ENCODE assay signal across 16 cellular contexts in the genomic region with DNA sequence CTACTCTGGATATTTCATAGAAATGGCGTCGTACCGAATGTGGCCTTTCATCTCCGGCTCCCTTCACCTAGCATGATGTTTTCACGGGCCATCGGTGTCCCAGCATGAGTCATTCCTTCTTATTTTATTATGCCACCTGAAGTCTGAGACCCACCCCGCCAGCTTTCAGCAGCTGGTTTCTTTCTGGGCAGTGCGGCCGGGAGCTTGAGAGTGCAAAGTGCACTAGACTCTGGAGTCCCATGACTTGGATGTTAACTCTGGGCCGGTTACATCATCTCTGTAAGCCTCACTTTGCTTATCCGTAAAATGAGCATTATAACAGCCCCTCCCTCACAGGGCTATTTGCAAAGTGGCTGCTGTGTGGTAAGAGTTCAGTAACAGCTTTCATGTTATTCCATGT. TPM values are rescaled to one million over a fixed set of nuclear protein-coding genes. Genes with fewer than 3 reads are reported as not detected.
A peak's percentile ranks its signal among the peaks of the same experiment; 100 is the strongest.
DNase-seq lines count a peak whose midpoint lies in the region; ATAC-seq and TF ChIP-seq lines count a peak whose summit lies in the region.
"Had no signal": no experiment of that assay in that cellular context is flagged by ENCODE, and none has a peak within 500 bp of the region (broad histone marks: within the 10 kb centered on the region; RNA-seq: fewer than 3 reads in every experiment).

No MANE protein-coding gene starts in this region.

- TF ChIP-seq POLR2A in right lobe of liver (IDR thresholded peaks at IDR 0.05): no peak

- H3K27me3 ChIP-seq in right lobe of liver: no peaks in the 10 kb centered on the region
- H3K27me3 ChIP-seq: ascending aorta had no signal

- no peaks in the 10 kb centered on the region for H3K9me3 Mint-ChIP-seq in WTC11
- H3K9me3 Mint-ChIP-seq: CD8-positive, alpha-beta T cell had no signal

- peak; percentile 93 for DNase-seq in DMS53 (lab: John Stamatoyannopoulos, UW)
- DNase-seq in WTC11 (ENCODE audit: low spot score): no peak
- DNase-seq in right lobe of liver: no peak
- no peak for DNase-seq in EL
- no peak for DNase-seq in GOT3 (lab: John Stamatoyannopoulos, UW)
- DNase-seq: activated naive CD4-positive, alpha-beta T cell treated with Interleukin-2 at 50 U/mL for 16 hours; activated T-cell treated with anti-CD3 and anti-CD28 coated beads for 4 hours; CD8-positive, alpha-beta T cell; IMR-90; mammary epithelial cell; NCI-H1092; NCI-H2107 had no signal

- H3K36me3 Mint-ChIP-seq in WTC11: no peaks in the 10 kb centered on the region
- H3K36me3 Mint-ChIP-seq: CD8-positive, alpha-beta T cell had no signal

- ATAC-seq in WTC11: no peak
- ATAC-seq in right lobe of liver: peak in 3 of 4 donors; percentile 34 to 80 (median 49)
- ATAC-seq in HG02973 (IDR thresholded peaks at IDR 0.05; ENCODE audit: unreplicated experiment): no peak
- ATAC-seq: CD8-positive, alpha-beta T cell; SK-N-SH treated with all-trans-retinoic acid at 6 μM for 48 hours had no signal

- peaks cover 0 to 4% (median 0%) of the 10 kb centered on the region in 4 donors for H3K4me1 ChIP-seq in right lobe of liver
- H3K4me1 ChIP-seq: ascending aorta had no signal

- peaks cover 38% of the 10 kb centered on the region for H3K27me3 Mint-ChIP-seq in WTC11 (ENCODE audit: low read depth)

- peaks cover 5% of the 10 kb centered on the region for H3K4me1 Mint-ChIP-seq in WTC11

- WGBS in right lobe of liver (ENCODE audit: insufficient coverage, low coverage, low lambda C conversion rate, missing lambda C conversion rate): 56% methylated on average over 11 of the region's 11 CpGs

- no peak overlapping the region for H3K27ac ChIP-seq in right lobe of liver
- H3K27ac ChIP-seq: ascending aorta had no signal

- CTCF ChIA-PET in WTC11 (lab: Charles Lee): interaction anchor here (0.8 kb wide), 1 partner anchor 33 kb away, joined by 3 read pairs; no protein-coding TSS in a partner anchor

- TF ChIP-seq CTCF in WTC11 (IDR thresholded peaks at IDR 0.05): no peak
- no peak for TF ChIP-seq CTCF in right lobe of liver (IDR thresholded peaks at IDR 0.05)

- no peak overlapping the region for H3K4me3 Mint-ChIP-seq in WTC11
- H3K4me3 Mint-ChIP-seq: CD8-positive, alpha-beta T cell had no signal

- no peak overlapping the region for H3K4me3 ChIP-seq in right lobe of liver
- H3K4me3 ChIP-seq: ascending aorta had no signal

- H3K9me3 ChIP-seq in right lobe of liver: no peaks in the 10 kb centered on the region
- H3K9me3 ChIP-seq: ascending aorta had no signal

- intact Hi-C loops in right lobe of liver (cut with DNase I): no loop called here

- POLR2A ChIA-PET in WTC11 (lab: Charles Lee): no interaction called here

- H3K36me3 ChIP-seq in right lobe of liver: no peaks in the 10 kb centered on the region
- H3K36me3 ChIP-seq: ascending aorta had no signal

- H3K27ac Mint-ChIP-seq in WTC11: no peak overlapping the region
- H3K27ac Mint-ChIP-seq: CD8-positive, alpha-beta T cell had no signal

TF ChIP-seq in WTC11, 78 proteins besides CTCF, POLR2A, EP300 and RAD21:
- TF ChIP-seq GABPB1 (CRISPR knock-in tag; IDR thresholded peaks at IDR 0.05) (peak; percentile 96), FOXJ3 (CRISPR knock-in tag; IDR thresholded peaks at IDR 0.05; ENCODE audit: borderline replicate concordance) (no peak), ZNF396 (CRISPR knock-in tag; IDR thresholded peaks at IDR 0.05; ENCODE audit: borderline replicate concordance) (no peak), ZNF138 (CRISPR knock-in tag; conservative IDR thresholded peaks at IDR 0.05) (no peak), FOXK1 (CRISPR knock-in tag; IDR thresholded peaks at IDR 0.05) (no peak)
- TF ChIP-seq, protein P1, sequence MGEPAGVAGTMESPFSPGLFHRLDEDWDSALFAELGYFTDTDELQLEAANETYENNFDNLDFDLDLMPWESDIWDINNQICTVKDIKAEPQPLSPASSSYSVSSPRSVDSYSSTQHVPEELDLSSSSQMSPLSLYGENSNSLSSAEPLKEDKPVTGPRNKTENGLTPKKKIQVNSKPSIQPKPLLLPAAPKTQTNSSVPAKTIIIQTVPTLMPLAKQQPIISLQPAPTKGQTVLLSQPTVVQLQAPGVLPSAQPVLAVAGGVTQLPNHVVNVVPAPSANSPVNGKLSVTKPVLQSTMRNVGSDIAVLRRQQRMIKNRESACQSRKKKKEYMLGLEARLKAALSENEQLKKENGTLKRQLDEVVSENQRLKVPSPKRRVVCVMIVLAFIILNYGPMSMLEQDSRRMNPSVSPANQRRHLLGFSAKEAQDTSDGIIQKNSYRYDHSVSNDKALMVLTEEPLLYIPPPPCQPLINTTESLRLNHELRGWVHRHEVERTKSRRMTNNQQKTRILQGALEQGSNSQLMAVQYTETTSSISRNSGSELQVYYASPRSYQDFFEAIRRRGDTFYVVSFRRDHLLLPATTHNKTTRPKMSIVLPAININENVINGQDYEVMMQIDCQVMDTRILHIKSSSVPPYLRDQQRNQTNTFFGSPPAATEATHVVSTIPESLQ (CRISPR knock-in tag; IDR thresholded peaks at IDR 0.05): no peak
- TF ChIP-seq, protein P2, sequence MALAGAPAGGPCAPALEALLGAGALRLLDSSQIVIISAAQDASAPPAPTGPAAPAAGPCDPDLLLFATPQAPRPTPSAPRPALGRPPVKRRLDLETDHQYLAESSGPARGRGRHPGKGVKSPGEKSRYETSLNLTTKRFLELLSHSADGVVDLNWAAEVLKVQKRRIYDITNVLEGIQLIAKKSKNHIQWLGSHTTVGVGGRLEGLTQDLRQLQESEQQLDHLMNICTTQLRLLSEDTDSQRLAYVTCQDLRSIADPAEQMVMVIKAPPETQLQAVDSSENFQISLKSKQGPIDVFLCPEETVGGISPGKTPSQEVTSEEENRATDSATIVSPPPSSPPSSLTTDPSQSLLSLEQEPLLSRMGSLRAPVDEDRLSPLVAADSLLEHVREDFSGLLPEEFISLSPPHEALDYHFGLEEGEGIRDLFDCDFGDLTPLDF (CRISPR knock-in tag; IDR thresholded peaks at IDR 0.05): no peak
- TF ChIP-seq, protein P3, sequence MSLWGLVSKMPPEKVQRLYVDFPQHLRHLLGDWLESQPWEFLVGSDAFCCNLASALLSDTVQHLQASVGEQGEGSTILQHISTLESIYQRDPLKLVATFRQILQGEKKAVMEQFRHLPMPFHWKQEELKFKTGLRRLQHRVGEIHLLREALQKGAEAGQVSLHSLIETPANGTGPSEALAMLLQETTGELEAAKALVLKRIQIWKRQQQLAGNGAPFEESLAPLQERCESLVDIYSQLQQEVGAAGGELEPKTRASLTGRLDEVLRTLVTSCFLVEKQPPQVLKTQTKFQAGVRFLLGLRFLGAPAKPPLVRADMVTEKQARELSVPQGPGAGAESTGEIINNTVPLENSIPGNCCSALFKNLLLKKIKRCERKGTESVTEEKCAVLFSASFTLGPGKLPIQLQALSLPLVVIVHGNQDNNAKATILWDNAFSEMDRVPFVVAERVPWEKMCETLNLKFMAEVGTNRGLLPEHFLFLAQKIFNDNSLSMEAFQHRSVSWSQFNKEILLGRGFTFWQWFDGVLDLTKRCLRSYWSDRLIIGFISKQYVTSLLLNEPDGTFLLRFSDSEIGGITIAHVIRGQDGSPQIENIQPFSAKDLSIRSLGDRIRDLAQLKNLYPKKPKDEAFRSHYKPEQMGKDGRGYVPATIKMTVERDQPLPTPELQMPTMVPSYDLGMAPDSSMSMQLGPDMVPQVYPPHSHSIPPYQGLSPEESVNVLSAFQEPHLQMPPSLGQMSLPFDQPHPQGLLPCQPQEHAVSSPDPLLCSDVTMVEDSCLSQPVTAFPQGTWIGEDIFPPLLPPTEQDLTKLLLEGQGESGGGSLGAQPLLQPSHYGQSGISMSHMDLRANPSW (CRISPR knock-in tag; conservative IDR thresholded peaks at IDR 0.05; ENCODE audit: low read depth): no peak
- TF ChIP-seq, protein P4, sequence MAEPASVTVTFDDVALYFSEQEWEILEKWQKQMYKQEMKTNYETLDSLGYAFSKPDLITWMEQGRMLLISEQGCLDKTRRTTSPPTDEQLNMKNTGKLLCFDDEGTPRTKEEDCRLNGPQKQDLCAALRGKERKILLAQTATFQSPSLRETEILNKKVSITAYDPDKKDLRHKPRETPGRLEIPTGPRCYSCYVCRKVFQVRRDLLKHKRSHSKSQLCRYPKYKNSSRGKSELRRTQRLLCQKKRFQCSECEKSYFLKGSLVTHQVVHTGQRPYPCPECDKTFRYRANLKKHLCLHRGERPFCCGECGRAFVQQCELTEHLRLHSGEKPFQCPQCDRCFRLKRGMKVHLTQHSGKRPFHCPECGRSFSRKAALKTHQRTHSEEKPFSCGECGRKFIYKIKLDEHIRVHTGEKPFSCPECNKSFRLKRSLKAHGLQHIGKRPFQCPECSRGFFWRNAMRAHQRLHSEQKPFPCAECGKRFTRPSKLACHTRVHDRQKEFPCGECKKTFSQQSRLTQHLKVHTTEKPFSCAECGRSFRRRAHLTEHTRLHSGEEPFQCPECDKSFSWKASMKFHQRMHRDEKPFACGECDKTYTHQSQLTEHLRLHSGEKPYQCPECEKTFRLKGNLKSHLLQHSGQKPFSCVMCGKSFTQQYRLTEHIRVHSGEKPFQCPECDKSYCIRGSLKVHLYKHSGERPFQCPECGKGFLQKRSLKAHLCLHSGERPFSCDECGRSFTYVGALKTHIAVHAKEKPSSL (CRISPR knock-in tag; conservative IDR thresholded peaks at IDR 0.05): no peak

RNA-seq across cellular contexts. Expression of a gene that starts 5.8 kb away (rescaled TPM):
- 49.1 to 63.1 TPM (median 52.3 TPM) in 3 replicates for total RNA-seq in WTC11 (2021)
- 1 to 10 TPM; 2.3 to 5.3 (median 3.7) TPM for total RNA-seq in right lobe of liver

RNA-seq across cellular contexts. Expression of a gene that starts 8.7 kb away (rescaled TPM):
- total RNA-seq in WTC11 (2021) (0.44 to 0.50 TPM in 2 of 3 replicates, not detected in the other), right lobe of liver (1 to 10 TPM; 1.1 to 5.6 (median 2.2) TPM)
- total RNA-seq: ascending aorta; CD8-positive, alpha-beta T cell; G401; IMR-90; mammary epithelial cell had no signal

RNA-seq across cellular contexts. Expression of a gene that starts 20.6 kb away (rescaled TPM):
- total RNA-seq in WTC11 (2021) (4.1 to 8.0 TPM (median 4.3 TPM) in 3 replicates), right lobe of liver (not detected)
- total RNA-seq: ascending aorta, IMR-90 had no signal

RNA-seq across cellular contexts. Expression of a gene that starts 29.2 kb away (rescaled TPM):
- total RNA-seq in WTC11 (2021) (0.07 to 0.09 TPM in 2 of 3 replicates, not detected in the other), right lobe of liver (not detected)
- total RNA-seq: ascending aorta; CD8-positive, alpha-beta T cell; G401; IMR-90; mammary epithelial cell had no signal

RNA-seq across cellular contexts. Expression of a gene that starts 36.4 kb away (rescaled TPM):
- total RNA-seq in WTC11 (2021) (1.2 to 1.8 TPM (median 1.6 TPM) in 3 replicates), right lobe of liver (not detected)
- total RNA-seq: ascending aorta had no signal

Comparison
In these comparisons a context has a peak if more than half of its experiments do, and no peak if none do; other contexts are left out.
1. ATAC-seq: peak in right lobe of liver (3 of 4); none in WTC11 (single experiment) and HG02973 (single experiment).